Comparison of ENCODE assay signal across 15 cellular contexts in genomic region chr3:4398120-4398740, GRCh38.
"Had no signal": no experiment of that assay in that cellular context is flagged by ENCODE, and none has a peak within 500 bp of the region (broad histone marks: within the 10 kb centered on the region; RNA-seq: fewer than 3 reads in every experiment).

No MANE protein-coding gene starts in this region.

- H3K4me3 ChIP-seq: colonic mucosa, lower lobe of right lung, testis had no signal

- DNase-seq: activated CD4-positive, alpha-beta T cell treated with anti-CD3 and anti-CD28 coated beads, Interleukin-2, amount 50 U/mL, for 48 hours; activated CD8-positive, alpha-beta memory T cell treated with anti-CD3 and anti-CD28 coated beads, Interleukin-2, amount 10 ng/mL, durations not matched to agents 7 days and 5 days; activated naive CD4-positive, alpha-beta T cell treated with anti-CD3 and anti-CD28 coated beads for 36 hours; activated T-cell treated with anti-CD3 and anti-CD28 coated beads, Interleukin-2, amount 50 U/mL, for 1 hour; colonic mucosa; effector CD4-positive, alpha-beta T cell; foreskin melanocyte; lower lobe of right lung; stimulated activated CD4-positive, alpha-beta T cell treated with anti-CD3 and anti-CD28 coated beads, Interleukin-1b, Interleukin-23, amount 100 ng/mL, for 48 hours; stimulated activated naive CD8-positive, alpha-beta T cell treated with anti-CD3 and anti-CD28 coated beads, Interleukin-15, amount 100 ng/mL, for 72 hours; T-cell; T-helper 9 cell; testis; WERI-Rb-1 had no signal

- H3K9me3 ChIP-seq: colonic mucosa, lower lobe of right lung, testis had no signal

- ATAC-seq: activated CD8-positive, alpha-beta memory T cell treated with anti-CD3 and anti-CD28 coated beads, Interleukin-2, amount 10 ng/mL, durations not matched to agents 7 days and 5 days; lower lobe of right lung; sciatic nerve; stimulated activated naive CD8-positive, alpha-beta T cell treated with anti-CD3 and anti-CD28 coated beads, Interleukin-15, amount 100 ng/mL, for 72 hours; T-cell had no signal

- H3K4me1 ChIP-seq: colonic mucosa, lower lobe of right lung, testis had no signal

- H3K27me3 ChIP-seq: colonic mucosa, testis had no signal

- H3K36me3 ChIP-seq: colonic mucosa, WERI-Rb-1 had no signal

- H3K27ac ChIP-seq: colonic mucosa, lower lobe of right lung, testis, WERI-Rb-1 had no signal
